In genomic region chr2:10536569-10537133, GRCh38 we compare ENCODE assay signal across 17 cellular contexts.
DNase-seq lines count a peak whose midpoint lies in the region; ATAC-seq and TF ChIP-seq lines count a peak whose summit lies in the region.
"Had no signal": no experiment of that assay in that cellular context is flagged by ENCODE, and none has a peak within 500 bp of the region (broad histone marks: within the 10 kb centered on the region; RNA-seq: fewer than 3 reads in every experiment).

No MANE protein-coding gene starts in this region.

- H3K4me3 ChIP-seq in DND-41 (ENCODE audit: low read depth in 1 of 2, low read length in 2 of 2) = no peak overlapping the region
- no peak overlapping the region for H3K4me3 ChIP-seq in GM23338
- H3K4me3 ChIP-seq: left ventricle myocardium inferior, smooth muscle cell, upper lobe of left lung had no signal

- H3K9me3 Mint-ChIP-seq in immature natural killer cell (peaks cover 0 to 4% (median 0%) of the 10 kb centered on the region in 6 donors), GM23338 (no peaks in the 10 kb centered on the region), progenitor cell of endocrine pancreas (ENCODE audit: low read depth) (no peaks in the 10 kb centered on the region)
- H3K9me3 Mint-ChIP-seq: activated CD4-positive, alpha-beta memory T cell treated with anti-CD3 and anti-CD28 coated beads for 36 hours; IgD-negative memory B cell had no signal

- H3K27me3 Mint-ChIP-seq in immature natural killer cell (ENCODE audit: low read depth in 3 of 3) (peaks cover 0 to 15% (median 14%) of the 10 kb centered on the region in 3 donors), GM23338 (ENCODE audit: insufficient read depth, low read depth, poor library complexity) (peaks cover 2% of the 10 kb centered on the region), progenitor cell of endocrine pancreas (peaks cover 6% of the 10 kb centered on the region)

- no peak for TF ChIP-seq CTCF in DND-41 (IDR thresholded peaks at IDR 0.05; ENCODE audit: borderline replicate concordance, extremely low read depth, low read length, poor library complexity, severe bottlenecking)
- no peak for TF ChIP-seq CTCF in GM23338 (conservative IDR thresholded peaks at IDR 0.05; ENCODE audit: low read depth in 2 of 2)
- no peak for TF ChIP-seq CTCF in progenitor cell of endocrine pancreas (IDR thresholded peaks at IDR 0.05; ENCODE audit: unreplicated experiment)

- H3K9me3 ChIP-seq in DND-41 (ENCODE audit: insufficient read depth, low read length, severe bottlenecking) = no peaks in the 10 kb centered on the region
- H3K9me3 ChIP-seq: left ventricle myocardium inferior, SK-N-SH, upper lobe of left lung had no signal

- H3K27me3 ChIP-seq in DND-41 (ENCODE audit: insufficient read depth, low read length, poor library complexity) (no peaks in the 10 kb centered on the region), GM23338 (ENCODE audit: insufficient read depth) (no peaks in the 10 kb centered on the region)
- H3K27me3 ChIP-seq: foreskin keratinocyte, upper lobe of left lung had no signal

- H3K36me3 Mint-ChIP-seq in immature natural killer cell (no peaks in the 10 kb centered on the region), GM23338 (ENCODE audit: low read depth) (no peaks in the 10 kb centered on the region), progenitor cell of endocrine pancreas (ENCODE audit: insufficient read depth) (no peaks in the 10 kb centered on the region)
- H3K36me3 Mint-ChIP-seq: activated CD4-positive, alpha-beta memory T cell treated with anti-CD3 and anti-CD28 coated beads for 36 hours had no signal

- H3K9me2 ChIP-seq in GM23338 (ENCODE audit: insufficient read depth) = no peaks in the 10 kb centered on the region
- H3K9me2 ChIP-seq: SK-N-SH had no signal

- H3K4me2 ChIP-seq in DND-41 (ENCODE audit: insufficient read depth, low read length) (no peak overlapping the region), GM23338 (no peak overlapping the region)
- H3K4me2 ChIP-seq: SK-N-SH, smooth muscle cell had no signal

- no peak overlapping the region for H3K9ac ChIP-seq in DND-41 (ENCODE audit: low read depth, low read length)
- H3K9ac ChIP-seq: SK-N-SH had no signal

- H3K27ac ChIP-seq in DND-41 (ENCODE audit: low read length) (no peak overlapping the region; the same call in 1 of the 2 replicates), GM23338 (ENCODE audit: low read depth) (no peak overlapping the region)
- H3K27ac ChIP-seq: foreskin keratinocyte, left ventricle myocardium inferior, upper lobe of left lung had no signal

- H3K4me1 ChIP-seq in DND-41 (ENCODE audit: insufficient read depth, low read length) = peaks cover 23% of the 10 kb centered on the region
- no peaks in the 10 kb centered on the region for H3K4me1 ChIP-seq in GM23338 (ENCODE audit: insufficient read depth)
- H3K4me1 ChIP-seq: left ventricle myocardium inferior, upper lobe of left lung had no signal

- ATAC-seq in DND-41 (ENCODE audit: insufficient read depth, low read depth) (no peak), GM23338 (no peak), GM21723 (IDR thresholded peaks at IDR 0.05; ENCODE audit: unreplicated experiment) (no peak)
- ATAC-seq: foreskin keratinocyte had no signal

- H3K79me2 ChIP-seq in DND-41 (ENCODE audit: insufficient read depth, low read length) (no peaks in the 10 kb centered on the region), GM23338 (replicated peaks; ENCODE audit: insufficient read depth) (no peaks in the 10 kb centered on the region)

- H3K36me3 ChIP-seq in DND-41 (ENCODE audit: insufficient read depth, low read length) (no peaks in the 10 kb centered on the region), GM23338 (ENCODE audit: insufficient read depth) (no peaks in the 10 kb centered on the region)
- H3K36me3 ChIP-seq: left ventricle myocardium inferior, upper lobe of left lung had no signal

- H3K4me3 Mint-ChIP-seq in immature natural killer cell (peak overlapping the region in 3 of 5 donors; percentile 40 to 66 (median 46)), GM23338 (no peak overlapping the region), progenitor cell of endocrine pancreas (ENCODE audit: low read depth) (no peak overlapping the region)
- H3K4me3 Mint-ChIP-seq: activated CD4-positive, alpha-beta memory T cell treated with anti-CD3 and anti-CD28 coated beads for 36 hours had no signal

- H3K27ac Mint-ChIP-seq in immature natural killer cell (peak overlapping the region in 2 of 6 donors; percentile 34 to 74), GM23338 (no peak overlapping the region), progenitor cell of endocrine pancreas (no peak overlapping the region)
- H3K27ac Mint-ChIP-seq: activated CD4-positive, alpha-beta memory T cell treated with anti-CD3 and anti-CD28 coated beads for 36 hours; IgD-negative memory B cell had no signal

- no peaks in the 10 kb centered on the region for H3F3A ChIP-seq in GM23338 (replicated peaks; ENCODE audit: low read depth)

- H4K20me1 ChIP-seq in DND-41 (ENCODE audit: insufficient read depth, low read length) (peaks cover 2% of the 10 kb centered on the region; the same call in 1 of the 2 replicates), GM23338 (replicated peaks; ENCODE audit: insufficient read depth) (no peaks in the 10 kb centered on the region)

- DNase-seq in DMS53 (lab: John Stamatoyannopoulos, UW) (peak; percentile 65), DMS53 treated with DMSO at 0.1 percent for 48 hours (lab: John Stamatoyannopoulos, UW; ENCODE audit: unreplicated experiment) (no peak), DND-41 (peak; percentile 25), NCI-H69 (lab: John Stamatoyannopoulos, UW) (peak; percentile 18), immature natural killer cell (no peak), GM23338 (ENCODE audit: low spot score) (no peak), progenitor cell of endocrine pancreas (ENCODE audit: low spot score, unreplicated experiment) (no peak)
- DNase-seq: 8988T; activated CD4-positive, alpha-beta memory T cell treated with anti-CD3 and anti-CD28 coated beads for 36 hours; foreskin keratinocyte; left ventricle myocardium inferior; NCI-H1105 treated with DMSO at 0.1 percent for 48 hours; SK-N-SH; upper lobe of left lung had no signal

- H2AFZ ChIP-seq in DND-41 (ENCODE audit: low read depth, low read length) = no peak overlapping the region
- no peak overlapping the region for H2AFZ ChIP-seq in GM23338

- peaks cover 15 to 16% of the 10 kb centered on the region in 2 donors for H3K4me1 Mint-ChIP-seq in immature natural killer cell
- H3K4me1 Mint-ChIP-seq in GM23338 = no peaks in the 10 kb centered on the region
- no peaks in the 10 kb centered on the region for H3K4me1 Mint-ChIP-seq in progenitor cell of endocrine pancreas (ENCODE audit: low read depth)

TF ChIP-seq in GM23338, 12 proteins besides CTCF, POLR2A, EP300 and RAD21 (continues in another document):
- TF ChIP-seq STAT1 (IDR thresholded peaks at IDR 0.05; ENCODE audit: unreplicated experiment) (no peak), EZH2phosphoT487 (IDR thresholded peaks at IDR 0.05; ENCODE audit: unreplicated experiment) (no peak), ZNF114 (CRISPR knock-in tag; IDR thresholded peaks at IDR 0.05) (no peak), CREB1 (CRISPR knock-in tag; IDR thresholded peaks at IDR 0.05; ENCODE audit: low read depth) (no peak)

Comparison
In these comparisons a context has a peak if more than half of its experiments do, and no peak if none do; other contexts are left out.
1. DNase-seq: peak in DMS53 (single experiment), DND-41 (single experiment) and NCI-H69 (single experiment); none in DMS53 treated with DMSO at 0.1 percent for 48 hours (single experiment), immature natural killer cell (0 of 3), GM23338 (single experiment) and progenitor cell of endocrine pancreas (single experiment).
2. H3K4me3 Mint-ChIP-seq: peak in immature natural killer cell (3 of 5); none in GM23338 (single experiment) and progenitor cell of endocrine pancreas (single experiment).